1 cellular context compared by ENCODE assay signal in the genomic region with DNA sequence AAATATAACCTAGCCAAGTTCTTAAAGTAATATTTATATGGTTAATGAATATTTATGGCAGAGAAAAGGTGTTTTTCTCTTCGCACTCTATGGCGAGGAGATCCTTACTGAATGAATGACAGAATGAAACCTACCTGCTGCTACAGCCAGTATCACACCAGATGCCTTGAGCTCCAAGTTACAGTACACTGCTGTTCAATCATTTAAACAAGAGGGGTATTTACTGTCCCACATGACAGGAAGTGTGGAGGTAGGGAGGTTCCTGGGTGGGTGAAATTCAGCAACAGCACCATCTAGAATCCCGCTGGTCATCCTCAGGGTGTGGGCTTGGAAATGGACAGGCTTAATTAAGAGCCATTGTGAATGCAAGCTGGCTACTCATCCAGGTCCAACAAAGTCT.
TF ChIP-seq lines count a peak whose summit lies in the region.

No MANE protein-coding gene starts in this region.

TF ChIP-seq in IMR-90, 13 proteins besides CTCF, POLR2A, EP300 and RAD21:
- TF ChIP-seq BHLHE40 (IDR thresholded peaks at IDR 0.05; ENCODE audit: low read depth, low read length) = no peak
- no peak for TF ChIP-seq CEBPB (IDR thresholded peaks at IDR 0.05; ENCODE audit: low read depth, low read length)
